In genomic region chr2:69177785-69178636, GRCh38 we compare ENCODE assay signal across 8 cellular contexts.
DNase-seq lines count a peak whose midpoint lies in the region; ATAC-seq and TF ChIP-seq lines count a peak whose summit lies in the region.

No MANE protein-coding gene starts in this region.

- DNase-seq in HAP-1 (ENCODE audit: low spot score in 2 of 2) (peak; percentile 73 to 92), SW 1271 (lab: John Stamatoyannopoulos, UW) (peak; percentile 24 to 69), fibroblast of peridontal ligament (ENCODE audit: extremely low read depth) (peak; percentile 84), myocyte (ENCODE audit: low read depth) (peak; percentile 94)

- H3K4me3 ChIP-seq in HAP-1, result no peak overlapping the region

- no peak for TF ChIP-seq CTCF in 22Rv1 (IDR thresholded peaks at IDR 0.05)

- no peaks in the 10 kb centered on the region for H3K9me3 ChIP-seq in HAP-1

- ATAC-seq in HG02870 (IDR thresholded peaks at IDR 0.05; ENCODE audit: unreplicated experiment) (no peak), GM18870 (IDR thresholded peaks at IDR 0.05; ENCODE audit: unreplicated experiment) (no peak), GM18907 (IDR thresholded peaks at IDR 0.05; ENCODE audit: unreplicated experiment) (no peak)

- peaks cover 7% of the 10 kb centered on the region for H3K4me1 ChIP-seq in HAP-1

- peak overlapping the region; percentile 68 for H3K27ac ChIP-seq in 22Rv1

- no peaks in the 10 kb centered on the region for H3K27me3 ChIP-seq in HAP-1 (ENCODE audit: low read depth)

- H3K36me3 ChIP-seq in HAP-1 (replicated peaks), result peaks cover 4% of the 10 kb centered on the region; the same call in 1 of the 2 replicates

- in situ Hi-C loops in HAP-1 (cut with MboI; ENCODE audit: low sequenced_read_pairs), result no loop called here
